ENCODE assay signal across 30 cellular contexts in the genomic region with DNA sequence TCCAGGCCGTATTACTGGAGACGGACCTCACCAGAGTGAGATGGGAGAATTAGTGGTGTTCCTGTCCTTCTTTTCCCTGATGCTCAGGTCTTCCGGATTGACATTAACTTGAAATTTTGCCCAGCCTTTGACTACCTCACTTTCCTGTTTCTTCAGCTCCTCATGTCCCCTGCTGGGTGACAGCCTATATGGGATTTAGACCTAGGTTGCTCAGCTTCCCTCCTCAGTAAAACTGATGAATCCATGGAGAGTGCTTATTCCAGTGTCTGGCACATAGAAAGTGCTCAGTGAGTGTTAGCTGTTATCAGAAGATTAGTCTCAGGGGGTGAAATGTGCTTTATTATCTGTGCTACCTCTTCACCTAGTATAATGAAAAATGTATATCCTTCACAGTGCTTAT.
"Had no signal": no experiment of that assay in that cellular context is flagged by ENCODE, and none has a peak within 500 bp of the region (broad histone marks: within the 10 kb centered on the region; RNA-seq: fewer than 3 reads in every experiment).

No MANE protein-coding gene starts in this region.

- H3K9ac ChIP-seq: parathyroid adenoma had no signal

- H3K27me3 ChIP-seq: ascending aorta, gastroesophageal sphincter, hepatocyte, right atrium auricular region, stomach, thyroid gland, upper lobe of right lung had no signal

- H3K36me3 ChIP-seq: ascending aorta, cardiac muscle cell, right atrium auricular region, stomach, thyroid gland, upper lobe of right lung had no signal

- H3K9me3 ChIP-seq: ascending aorta, gastroesophageal sphincter, psoas muscle, right atrium auricular region, stomach, thyroid gland, upper lobe of right lung had no signal

- ATAC-seq: activated CD8-positive, alpha-beta T cell treated with anti-CD3 and anti-CD28 coated beads for 36 hours; activated T-cell treated with anti-CD3 and anti-CD28 coated beads, Interleukin-2, amount 50 U/mL, for 4 hours; gastroesophageal sphincter; left cardiac atrium; left ventricle myocardium superior; naive thymus-derived CD4-positive, alpha-beta T cell; psoas muscle; stimulated activated naive B cell treated with anti-CD40 and anti-IgM and Interleukin-4, amounts not matched to agents 10 μg/mL and 1 μg/mL and 100 μg/mL, for 72 hours; T-helper 17 cell; upper lobe of right lung had no signal

- DNase-seq: activated CD4-positive, alpha-beta T cell treated with anti-CD3 and anti-CD28 coated beads, Interleukin-2, amount 50 U/mL, for 1 hour; activated CD4-positive, CD25-positive, alpha-beta regulatory T cell treated with anti-CD3 and anti-CD28 coated beads, Interleukin-2, amount 50 U/mL, for 72 hours; activated CD8-positive, alpha-beta T cell treated with anti-CD3 and anti-CD28 coated beads for 36 hours; activated naive CD4-positive, alpha-beta T cell treated with Interleukin-2 at 50 U/mL for 16 hours; activated naive CD8-positive, alpha-beta T cell treated with anti-CD3 and anti-CD28 coated beads, Interleukin-2, amount 10 ng/mL, durations not matched to agents 7 days and 5 days; activated T-cell treated with anti-CD3 and anti-CD28 coated beads, Interleukin-2, amount 50 U/mL, for 4 hours; cerebellar nuclear complex; erythroblast; islet precursor cell; left cardiac atrium; left ventricle myocardium superior; midbrain; naive thymus-derived CD4-positive, alpha-beta T cell; nucleus accumbens; psoas muscle; stimulated activated CD4-positive, alpha-beta T cell treated with anti-CD3 and anti-CD28 coated beads, Interleukin-1b, Interleukin-23, amount 100 ng/mL, for 48 hours; stimulated activated CD4-positive, alpha-beta T cell treated with anti-CD3 and anti-CD28 coated beads, Interleukin-4, amount 100 ng/mL, for 4 hours; stimulated activated naive B cell treated with anti-CD40 and anti-IgM and Interleukin-4, amounts not matched to agents 10 μg/mL and 1 μg/mL and 100 μg/mL, for 72 hours; stomach; T-helper 17 cell; T1000; thyroid gland; upper lobe of right lung had no signal

- H3K27ac ChIP-seq: cardiac muscle cell, gastroesophageal sphincter, hepatocyte, parathyroid adenoma, psoas muscle, right atrium auricular region, stomach, thyroid gland, upper lobe of right lung had no signal

- H3K4me2 ChIP-seq: hepatocyte, smooth muscle cell had no signal

- H3K4me3 ChIP-seq: ascending aorta, cardiac muscle cell, gastroesophageal sphincter, hepatocyte, psoas muscle, right atrium auricular region, smooth muscle cell, stomach, thyroid gland, upper lobe of right lung had no signal

- H2AFZ ChIP-seq: hepatocyte, parathyroid adenoma had no signal
